ENCODE assay signal across 8 cellular contexts in the genomic region with DNA sequence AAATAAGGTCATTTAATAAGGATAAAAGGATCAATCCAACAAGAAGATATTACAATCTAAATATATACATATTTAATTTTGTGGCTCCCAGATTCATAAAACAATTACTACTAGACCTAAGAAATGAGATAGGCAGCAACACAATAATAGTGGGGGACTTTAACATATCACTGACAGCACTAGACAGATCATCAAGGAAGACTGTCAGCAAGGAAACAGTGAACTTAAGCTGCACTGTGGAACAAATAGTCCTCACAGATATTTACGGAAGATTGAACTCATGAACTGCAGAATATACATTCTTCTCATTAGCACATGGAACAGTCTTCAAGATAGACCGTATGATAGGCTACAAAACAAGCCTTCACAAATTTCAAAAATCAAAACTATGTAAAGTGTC. TPM values are rescaled to one million over a fixed set of nuclear protein-coding genes. Genes with fewer than 3 reads are reported as not detected.
"Had no signal": no experiment of that assay in that cellular context is flagged by ENCODE, and none has a peak within 500 bp of the region (broad histone marks: within the 10 kb centered on the region; RNA-seq: fewer than 3 reads in every experiment).

No MANE protein-coding gene starts in this region.

- FAIRE-seq: G401.6, GM12878, GM12891, GM12892, GM19239 had no signal

- DNase-seq: GDM1, GF-D8 had no signal

- H3K4me3 ChIP-seq: GM12878 had no signal

RNA-seq across cellular contexts. Expression of a gene that starts 56.1 kb away (rescaled TPM):
- total RNA-seq: G401 had no signal
